Comparison of ENCODE assay signal across 9 cellular contexts in the genomic region with DNA sequence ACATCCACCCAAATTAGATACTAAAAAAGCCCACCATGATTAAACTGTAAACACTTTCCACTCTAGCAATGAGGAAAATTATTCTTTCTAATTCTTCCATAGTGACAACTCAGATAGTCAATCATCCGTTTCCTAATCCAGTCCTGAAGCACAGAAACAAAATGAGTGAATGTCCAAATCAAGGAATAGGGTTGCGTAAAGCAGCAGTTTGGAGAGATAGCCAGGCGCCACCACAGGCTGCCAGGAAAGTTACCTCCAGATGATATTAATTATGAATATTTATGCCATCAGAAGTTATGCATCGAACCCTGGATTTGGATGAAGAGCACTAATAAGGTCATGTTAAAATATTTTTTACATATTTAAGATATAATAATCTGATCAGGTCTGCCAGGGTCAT.
DNase-seq lines count a peak whose midpoint lies in the region; ATAC-seq and TF ChIP-seq lines count a peak whose summit lies in the region.
"Had no signal": no experiment of that assay in that cellular context is flagged by ENCODE, and none has a peak within 500 bp of the region (broad histone marks: within the 10 kb centered on the region; RNA-seq: fewer than 3 reads in every experiment).

No MANE protein-coding gene starts in this region.

- H3K4me1 ChIP-seq in heart right ventricle (peaks cover 3 to 74% (median 48%) of the 10 kb centered on the region in 9 donors), lower lobe of right lung (peaks cover 39% of the 10 kb centered on the region)

- no peaks in the 10 kb centered on the region for H3K36me3 ChIP-seq in heart right ventricle
- no peaks in the 10 kb centered on the region for H3K36me3 ChIP-seq in lower lobe of right lung

- H3K4me1 Mint-ChIP-seq in activated naive CD8-positive, alpha-beta T cell (ENCODE audit: low read depth): peaks cover 61% of the 10 kb centered on the region

- H3K9me3 ChIP-seq in heart right ventricle (no peaks in the 10 kb centered on the region), lower lobe of right lung (no peaks in the 10 kb centered on the region)

- no peaks in the 10 kb centered on the region for H3K27me3 Mint-ChIP-seq in activated naive CD8-positive, alpha-beta T cell

- no peak overlapping the region for H3K4me3 ChIP-seq in heart right ventricle
- no peak overlapping the region for H3K4me3 ChIP-seq in lower lobe of right lung

- TF ChIP-seq CTCF in heart right ventricle (IDR thresholded peaks at IDR 0.05) (no peak), lower lobe of right lung (IDR thresholded peaks at IDR 0.05) (no peak)

- no peak for DNase-seq in heart right ventricle
- DNase-seq in Right ventricle myocardium superior: no peak
- DNase-seq in lower lobe of right lung: no peak
- no peak for DNase-seq in NK-92 (lab: John Stamatoyannopoulos, UW; ENCODE audit: unreplicated experiment)
- DNase-seq in GOT3 (lab: John Stamatoyannopoulos, UW): no peak
- DNase-seq: amniotic stem cell had no signal

- H3K27ac ChIP-seq in heart right ventricle (peak overlapping the region in 8 of 10 donors; percentile 91 to 99 (median 98)), lower lobe of right lung (peak overlapping the region; percentile 95)

- ATAC-seq in heart right ventricle (no peak), Right ventricle myocardium superior (ENCODE audit: poor library complexity) (no peak), lower lobe of right lung (no peak), GM18907 (IDR thresholded peaks at IDR 0.05; ENCODE audit: unreplicated experiment) (no peak), GM19035 (IDR thresholded peaks at IDR 0.05; ENCODE audit: unreplicated experiment) (no peak)

- no peaks in the 10 kb centered on the region for H3K9me3 Mint-ChIP-seq in activated naive CD8-positive, alpha-beta T cell (ENCODE audit: low read depth)

- peak overlapping the region; percentile 97 for H3K4me3 Mint-ChIP-seq in activated naive CD8-positive, alpha-beta T cell

- no peaks in the 10 kb centered on the region for H3K27me3 ChIP-seq in heart right ventricle
- no peaks in the 10 kb centered on the region for H3K27me3 ChIP-seq in lower lobe of right lung (ENCODE audit: low read depth)

- H3K27ac Mint-ChIP-seq in activated naive CD8-positive, alpha-beta T cell: peak overlapping the region; percentile 97

- intact Hi-C loops in heart right ventricle (cut with DNase I) (loop anchor here in 4 of 10 donors (5.0 to 10.0 kb wide), 6 partner anchors 37 to 232 kb away; partner anchors contain the start of gene ETS1 (in 1 of the 4)), Right ventricle myocardium superior (cut with DNase I) (no loop called here), lower lobe of right lung (cut with DNase I) (no loop called here)

- 89 to 92% methylated on average over 4 of the region's 4 CpGs for WGBS in heart right ventricle, 2 donors

- H3K36me3 Mint-ChIP-seq in activated naive CD8-positive, alpha-beta T cell: peaks cover 11% of the 10 kb centered on the region
